In genomic region chr1:55127827-55128343, GRCh38 we compare ENCODE assay signal across 8 cellular contexts.
DNase-seq lines count a peak whose midpoint lies in the region; ATAC-seq, FAIRE-seq and TF ChIP-seq lines count a peak whose summit lies in the region.

No MANE protein-coding gene starts in this region.

- no peak for TF ChIP-seq CTCF in D721Med (IDR thresholded peaks at IDR 0.05; ENCODE audit: insufficient read depth, missing control alignments)

- DNase-seq in ELR (ENCODE audit: low read depth) (peak; percentile 89), LoVo (ENCODE audit: low spot score) (peak; percentile 11), fibroblast of peridontal ligament (ENCODE audit: extremely low read depth) (peak; percentile 32), NCI-H524 treated with DMSO at 0.1 percent for 48 hours (lab: John Stamatoyannopoulos, UW) (no peak), D721Med (ENCODE audit: insufficient read length, low spot score) (no peak), SKM-1 treated with dmso at 0.1 percent for 144 hours (lab: John Stamatoyannopoulos, UW; ENCODE audit: unreplicated experiment) (no peak), hippocampal formation (lab: John Stamatoyannopoulos, UW) (no peak)

- ATAC-seq in GM21447 (IDR thresholded peaks at IDR 0.05; ENCODE audit: unreplicated experiment): peak; percentile 76

- no peak for FAIRE-seq in D721Med (lab: Jason Lieb, UNC)

Comparison
In these comparisons a context has a peak if more than half of its experiments do, and no peak if none do; other contexts are left out.
1. DNase-seq: peak in ELR (single experiment), LoVo (single experiment) and fibroblast of peridontal ligament (single experiment); none in NCI-H524 treated with DMSO at 0.1 percent for 48 hours (single experiment), D721Med (single experiment), SKM-1 treated with dmso at 0.1 percent for 144 hours (single experiment) and hippocampal formation (0 of 2).